ENCODE assay signal across 19 cellular contexts in genomic region chr1:164265232-164265631, GRCh38.
DNase-seq lines count a peak whose midpoint lies in the region; FAIRE-seq and TF ChIP-seq lines count a peak whose summit lies in the region.
"Had no signal": no experiment of that assay in that cellular context is flagged by ENCODE, and none has a peak within 500 bp of the region (broad histone marks: within the 10 kb centered on the region; RNA-seq: fewer than 3 reads in every experiment).

No MANE protein-coding gene starts in this region.

- no TSS peak for BruUV-seq in A673 (replicated peaks; lab: Mats Ljungman, UMichigan)
- no TSS peak for BruUV-seq in OCI-LY7 (replicated peaks; lab: Mats Ljungman, UMichigan)

- TF ChIP-seq CTCF in AG10803 (conservative IDR thresholded peaks at IDR 0.05; ENCODE audit: low read length) (no peak), fibroblast of the aortic adventitia (IDR thresholded peaks at IDR 0.05; ENCODE audit: insufficient read depth, low read length) (no peak), A673 (conservative IDR thresholded peaks at IDR 0.05; ENCODE audit: low read depth, low read length) (no peak), OCI-LY7 (conservative IDR thresholded peaks at IDR 0.05; ENCODE audit: low read length) (no peak)

- intact Hi-C loops in A673 (cut with micrococcal nuclease; ENCODE audit: unreplicated experiment) (no loop called here), OCI-LY7 (cut with micrococcal nuclease; ENCODE audit: unreplicated experiment) (no loop called here)

- H3K9me3 ChIP-seq in A673 (ENCODE audit: low read depth, low read length, poor library complexity, severe bottlenecking) (no peaks in the 10 kb centered on the region), OCI-LY7 (ENCODE audit: low read length) (no peaks in the 10 kb centered on the region)
- H3K9me3 ChIP-seq: HAP-1 had no signal

- no peaks in the 10 kb centered on the region for H4K20me1 ChIP-seq in OCI-LY7 (ENCODE audit: insufficient read depth, low read length)

- H3K4me3 ChIP-seq in AG10803 (ENCODE audit: low read length) = no peak overlapping the region
- no peak overlapping the region for H3K4me3 ChIP-seq in fibroblast of the aortic adventitia (ENCODE audit: low read depth, low read length)
- no peak overlapping the region for H3K4me3 ChIP-seq in A673 (ENCODE audit: low read depth, low read length, poor library complexity, severe bottlenecking)
- no peak overlapping the region for H3K4me3 ChIP-seq in OCI-LY7 (ENCODE audit: low read depth, low read length, poor library complexity, severe bottlenecking)
- H3K4me3 ChIP-seq: HAP-1 had no signal

- H2AFZ ChIP-seq in OCI-LY7 (ENCODE audit: low read length) = no peak overlapping the region

- no peak overlapping the region for H3K4me2 ChIP-seq in OCI-LY7 (ENCODE audit: low read length)

- H3K27me3 ChIP-seq in A673 (replicated peaks; ENCODE audit: insufficient read depth, low read depth, low read length, poor library complexity) = no peaks in the 10 kb centered on the region

- no peaks in the 10 kb centered on the region for H3K36me3 ChIP-seq in A673 (ENCODE audit: insufficient read depth, low read length, poor library complexity, severe bottlenecking)
- no peaks in the 10 kb centered on the region for H3K36me3 ChIP-seq in OCI-LY7 (ENCODE audit: insufficient read depth, low read length)
- H3K36me3 ChIP-seq: HAP-1 had no signal

- CTCF ChIA-PET in A673 (lab: Charles Lee) = no interaction called here
- CTCF ChIA-PET in OCI-LY7 (lab: Charles Lee; ENCODE audit: unreplicated experiment) = no interaction called here

- H3K4me1 ChIP-seq in A673 (ENCODE audit: insufficient read depth, low read length, poor library complexity, severe bottlenecking) (no peaks in the 10 kb centered on the region), OCI-LY7 (ENCODE audit: insufficient read depth, low read length, poor library complexity, severe bottlenecking) (no peaks in the 10 kb centered on the region)
- H3K4me1 ChIP-seq: HAP-1 had no signal

- H3K9me2 ChIP-seq in OCI-LY7 (ENCODE audit: insufficient read depth, low read length) = no peaks in the 10 kb centered on the region

- H3K27ac ChIP-seq in A673 (ENCODE audit: low read depth, low read length, poor library complexity, severe bottlenecking) (no peak overlapping the region), OCI-LY7 (ENCODE audit: low read depth, low read length, poor library complexity, severe bottlenecking) (no peak overlapping the region)

- FAIRE-seq in colon (lab: Jason Lieb, UNC) = peak; percentile 21
- FAIRE-seq: G401.6, GM12892, GM19239, H1 had no signal

- no peaks in the 10 kb centered on the region for H3K79me2 ChIP-seq in OCI-LY7 (ENCODE audit: insufficient read depth, low read depth, low read length)

- POLR2A ChIA-PET in A673 (lab: Charles Lee; ENCODE audit: low non-redundant PET) (no interaction called here), OCI-LY7 (lab: Charles Lee) (no interaction called here)

- peak; percentile 2 for DNase-seq in AG10803 (ENCODE audit: low read depth)
- peak; percentile 6 for DNase-seq in fibroblast of the aortic adventitia (ENCODE audit: low read depth)
- peak; percentile 7 for DNase-seq in stromal cell of bone marrow (ENCODE audit: low read depth)
- no peak for DNase-seq in A673 (ENCODE audit: low spot score)
- DNase-seq in hippocampal formation (lab: John Stamatoyannopoulos, UW) = no peak
- no peak for DNase-seq in OCI-LY7 (ENCODE audit: low spot score)
- DNase-seq: 8988T; ACHN; CD8-positive, alpha-beta T cell; COR-L47; DMS153; DMS79 treated with DMSO at 0.1 percent for 48 hours; EL had no signal

Comparison
In these comparisons a context has a peak if more than half of its experiments do, and no peak if none do; other contexts are left out.
1. DNase-seq: peak in AG10803 (single experiment), fibroblast of the aortic adventitia (single experiment) and stromal cell of bone marrow (single experiment); none in A673 (single experiment), hippocampal formation (0 of 2) and OCI-LY7 (single experiment).